ENCODE assay signal across 27 cellular contexts in the genomic region with DNA sequence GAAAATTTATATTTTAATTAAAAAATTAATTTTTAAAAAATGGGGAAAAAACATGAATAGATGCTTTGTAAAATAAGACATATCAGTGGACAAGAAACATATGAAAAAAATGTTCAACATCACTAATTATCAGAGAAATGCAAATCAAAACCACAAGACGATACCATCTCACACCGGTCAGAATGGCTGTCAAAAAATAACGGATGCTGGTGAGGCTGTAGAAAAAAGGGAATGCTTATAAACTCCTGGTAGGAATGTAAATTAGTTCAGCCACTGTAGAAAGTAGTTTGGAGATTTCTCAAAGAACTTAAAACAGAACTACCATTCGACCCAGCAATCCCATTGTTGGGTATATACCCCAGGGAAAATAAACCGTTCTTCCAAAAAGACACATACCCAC.
"Had no signal": no experiment of that assay in that cellular context is flagged by ENCODE, and none has a peak within 500 bp of the region (broad histone marks: within the 10 kb centered on the region; RNA-seq: fewer than 3 reads in every experiment).

No MANE protein-coding gene starts in this region.

- H3K27ac Mint-ChIP-seq: natural killer cell; nephron; neural progenitor cell; progenitor cell of endocrine pancreas; stimulated activated effector memory CD8-positive, alpha-beta T cell treated with anti-CD3 and anti-CD28 coated beads, Interleukin-12 subunit alpha, Interleukin-12 subunit beta, amount 100 ng/mL, for 72 hours; stimulated activated naive B cell treated with anti-CD40 and anti-IgM and Interleukin-4, amounts not matched to agents 10 μg/mL and 1 μg/mL and 100 μg/mL, for 72 hours; stimulated activated naive CD8-positive, alpha-beta T cell treated with anti-CD3 and anti-CD28 coated beads, Interleukin-15, Interleukin-2, amounts not matched to agents 100 ng/mL and 50 ng/mL, for 24 hours had no signal

- H3K79me2 ChIP-seq: parathyroid adenoma had no signal

- H3K4me1 ChIP-seq: neural progenitor cell, parathyroid adenoma, psoas muscle, sigmoid colon, stomach, thyroid gland, tibial nerve, upper lobe of left lung, vagina had no signal

- ATAC-seq: natural killer cell; psoas muscle; right cardiac atrium; right lobe of liver; stimulated activated effector memory CD8-positive, alpha-beta T cell treated with anti-CD3 and anti-CD28 coated beads, Interleukin-12 subunit alpha, Interleukin-12 subunit beta, amount 100 ng/mL, for 72 hours; stimulated activated naive B cell treated with anti-CD40 and anti-IgM and Interleukin-4, amounts not matched to agents 10 μg/mL and 1 μg/mL and 100 μg/mL, for 72 hours had no signal

- DNase-seq: natural killer cell; occipital lobe; ovary; posterior cingulate gyrus; psoas muscle; right cardiac atrium; right lobe of liver; sigmoid colon; stimulated activated CD4-positive, alpha-beta T cell treated with anti-CD3 and anti-CD28 coated beads, Interleukin-15, amount 100 ng/mL, for 24 hours; stimulated activated CD4-positive, alpha-beta T cell treated with anti-CD3 and anti-CD28 coated beads, Interleukin-2, amount 100 ng/mL, for 24 hours; stimulated activated CD4-positive, alpha-beta T cell treated with anti-CD3 and anti-CD28 coated beads, Interleukin-2, amount 100 ng/mL, for 48 hours; stimulated activated CD4-positive, alpha-beta T cell treated with anti-CD3 and anti-CD28 coated beads, Interleukin-4, amount 100 ng/mL, for 24 hours; stimulated activated naive B cell treated with anti-CD40 and anti-IgM and Interleukin-4, amounts not matched to agents 10 μg/mL and 1 μg/mL and 100 μg/mL, for 72 hours; stimulated activated naive CD4-positive, alpha-beta T cell treated with Interleukin-2 at 50 U/mL for 16 hours; stomach; thyroid gland; upper lobe of left lung had no signal

- H3K4me2 ChIP-seq: neural progenitor cell had no signal

- H3K9me3 ChIP-seq: ovary, psoas muscle, right lobe of liver, sigmoid colon, stomach, thoracic aorta, thyroid gland, tibial nerve, upper lobe of left lung, vagina had no signal

- FAIRE-seq: urothelium cell line had no signal

- H3K4me3 Mint-ChIP-seq: natural killer cell; nephron; neural progenitor cell; stimulated activated effector memory CD8-positive, alpha-beta T cell treated with anti-CD3 and anti-CD28 coated beads, Interleukin-12 subunit alpha, Interleukin-12 subunit beta, amount 100 ng/mL, for 72 hours; stimulated activated naive B cell treated with anti-CD40 and anti-IgM and Interleukin-4, amounts not matched to agents 10 μg/mL and 1 μg/mL and 100 μg/mL, for 72 hours; stimulated activated naive CD8-positive, alpha-beta T cell treated with anti-CD3 and anti-CD28 coated beads, Interleukin-15, Interleukin-2, amounts not matched to agents 100 ng/mL and 50 ng/mL, for 24 hours had no signal

- H3K27me3 Mint-ChIP-seq: stimulated activated naive B cell treated with anti-CD40 and anti-IgM and Interleukin-4, amounts not matched to agents 10 μg/mL and 1 μg/mL and 100 μg/mL, for 72 hours; stimulated activated naive CD8-positive, alpha-beta T cell treated with anti-CD3 and anti-CD28 coated beads, Interleukin-15, Interleukin-2, amounts not matched to agents 100 ng/mL and 50 ng/mL, for 24 hours had no signal

- H3K27me3 ChIP-seq: neural progenitor cell, ovary, right lobe of liver, sigmoid colon, stomach, thyroid gland, tibial nerve, upper lobe of left lung, vagina had no signal

- H3K4me1 Mint-ChIP-seq: natural killer cell; nephron; neural progenitor cell; stimulated activated effector memory CD8-positive, alpha-beta T cell treated with anti-CD3 and anti-CD28 coated beads, Interleukin-12 subunit alpha, Interleukin-12 subunit beta, amount 100 ng/mL, for 72 hours had no signal

- H3K9ac ChIP-seq: neural progenitor cell, parathyroid adenoma had no signal

- H3K27ac ChIP-seq: neural progenitor cell, ovary, parathyroid adenoma, psoas muscle, right lobe of liver, sigmoid colon, stomach, thoracic aorta, thyroid gland, tibial nerve, upper lobe of left lung, vagina had no signal

- H2AFZ ChIP-seq: neural progenitor cell, parathyroid adenoma had no signal

- H3K9me3 Mint-ChIP-seq: natural killer cell; nephron; neural progenitor cell; stimulated activated effector memory CD8-positive, alpha-beta T cell treated with anti-CD3 and anti-CD28 coated beads, Interleukin-12 subunit alpha, Interleukin-12 subunit beta, amount 100 ng/mL, for 72 hours; stimulated activated naive CD8-positive, alpha-beta T cell treated with anti-CD3 and anti-CD28 coated beads, Interleukin-15, Interleukin-2, amounts not matched to agents 100 ng/mL and 50 ng/mL, for 24 hours had no signal

- H3K4me3 ChIP-seq: neural progenitor cell, ovary, psoas muscle, right lobe of liver, sigmoid colon, stomach, thoracic aorta, thyroid gland, tibial nerve, upper lobe of left lung, vagina had no signal

- H3K36me3 ChIP-seq: ovary had no signal
